12 cellular contexts compared by ENCODE assay signal in the genomic region with DNA sequence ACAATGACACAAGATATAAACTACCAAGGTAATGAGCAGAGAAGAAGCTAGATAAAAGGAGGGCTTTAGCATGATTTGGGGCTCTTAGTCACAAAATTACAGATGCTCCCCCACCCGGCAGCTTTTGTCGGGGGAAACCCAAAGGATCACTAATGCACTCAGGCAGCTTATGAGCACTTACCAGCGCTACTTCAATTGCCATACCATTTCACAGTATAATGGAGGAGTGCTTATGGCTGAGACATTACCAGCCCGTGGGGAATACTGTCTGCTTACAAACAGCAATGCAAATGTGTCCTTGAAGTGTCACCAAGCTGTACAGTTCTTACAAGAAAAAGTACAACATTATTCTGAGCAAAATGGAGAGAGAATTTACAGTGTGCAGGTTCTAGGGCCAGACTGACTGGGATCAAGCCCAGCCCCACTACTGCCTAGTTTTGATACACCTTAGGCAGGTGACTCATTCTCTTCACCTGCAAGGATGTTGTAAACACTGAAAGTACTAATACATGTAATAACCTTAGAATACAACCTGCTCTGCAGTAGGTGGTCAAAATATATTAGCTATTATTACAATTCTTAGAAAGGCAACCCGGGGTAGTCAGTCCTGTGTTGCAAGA. TPM values are rescaled to one million over a fixed set of nuclear protein-coding genes. Genes with fewer than 3 reads are reported as not detected.
DNase-seq lines count a peak whose midpoint lies in the region; ATAC-seq, FAIRE-seq and TF ChIP-seq lines count a peak whose summit lies in the region.
"Had no signal": no experiment of that assay in that cellular context is flagged by ENCODE, and none has a peak within 500 bp of the region (broad histone marks: within the 10 kb centered on the region; RNA-seq: fewer than 3 reads in every experiment).

No MANE protein-coding gene starts in this region.

- H3K27ac ChIP-seq in A549 (no peak overlapping the region), breast epithelium (peak overlapping the region; percentile 80 to 83), muscle layer of duodenum (ENCODE audit: low read length) (peak overlapping the region; percentile 16)

- CTCF ChIA-PET in A549 (lab: Yijun Ruan, JAX), result interaction anchor here (0.9 to 9.1 kb wide), 11 partner anchors 8 to 243 kb away, joined by 3 to 119 read pairs (median 10); a partner anchor contains a TSS

- 60% methylated on average over 5 of the region's 5 CpGs for WGBS in A549 (ENCODE audit: missing lambda C conversion rate)

- no peak for FAIRE-seq in A549 (lab: Jason Lieb, UNC)

- no peak for TF ChIP-seq EP300 in A549 (IDR thresholded peaks at IDR 0.05)

- H3K4me3 ChIP-seq in A549 (no peak overlapping the region), breast epithelium (peak overlapping the region in 1 of 3 donors; percentile 39), muscle layer of duodenum (ENCODE audit: low read depth in 1 of 2, low read length in 2 of 2) (no peak overlapping the region)

- TF ChIP-seq RAD21 in A549 (conservative IDR thresholded peaks at IDR 0.05 in 1 of 2, IDR thresholded peaks at IDR 0.05 in 1 of 2), result no peak

- ATAC-seq in A549 (no peak), GM21576 (IDR thresholded peaks at IDR 0.05; ENCODE audit: unreplicated experiment) (no peak)
- ATAC-seq: activated CD4-positive, alpha-beta T cell treated with anti-CD3 and anti-CD28 coated beads for 36 hours; activated T-cell treated with anti-CD3 and anti-CD28 coated beads, Interleukin-2, amount 50 U/mL, for 72 hours had no signal

- intact Hi-C loops in breast epithelium (cut with DNase I; ENCODE audit: low total_unique reads), result no loop called here

- H3K9me3 ChIP-seq in A549 (no peaks in the 10 kb centered on the region), breast epithelium (no peaks in the 10 kb centered on the region), muscle layer of duodenum (ENCODE audit: control insufficient read depth in 1 of 2, low read length in 2 of 2) (no peaks in the 10 kb centered on the region)

- DNase-seq in A549 (ENCODE audit: low read depth in 1 of 2, low spot score in 1 of 2) (no peak), NCI-H187 (lab: John Stamatoyannopoulos, UW) (peak; percentile 65 to 86), breast epithelium (ENCODE audit: low spot score in 2 of 2) (no peak), DMS153 treated with DMSO at 0.1 percent for 48 hours (lab: John Stamatoyannopoulos, UW; ENCODE audit: unreplicated experiment) (no peak), HuH-7 (ENCODE audit: low spot score) (no peak)
- no peak for DNase-seq in activated effector memory CD4-positive, alpha-beta T cell treated with anti-CD3 and anti-CD28 coated beads, Interleukin-2, amount 50 U/mL, for 16 hours
- DNase-seq: activated CD4-positive, alpha-beta T cell treated with anti-CD3 and anti-CD28 coated beads for 36 hours; activated T-cell treated with anti-CD3 and anti-CD28 coated beads, Interleukin-2, amount 50 U/mL, for 72 hours; KG1; nephron progenitor cell had no signal

- POLR2A ChIA-PET in A549 (lab: Yijun Ruan, JAX), result no interaction called here

- TF ChIP-seq CTCF in A549 (IDR thresholded peaks at IDR 0.05), result no peak
- no peak for TF ChIP-seq CTCF in breast epithelium (IDR thresholded peaks at IDR 0.05)

- TF ChIP-seq POLR2A in A549 (IDR thresholded peaks at IDR 0.05; ENCODE audit: low read length) (no peak), breast epithelium (IDR thresholded peaks at IDR 0.05) (no peak)

- H3K36me3 ChIP-seq in breast epithelium (no peaks in the 10 kb centered on the region), muscle layer of duodenum (ENCODE audit: control insufficient read depth in 1 of 2, insufficient read depth in 2 of 2, low read length in 2 of 2) (no peaks in the 10 kb centered on the region)

- no peak overlapping the region for H3K4me2 ChIP-seq in A549

- H3K4me1 ChIP-seq in A549 (peaks cover 11% of the 10 kb centered on the region; the same call in 2 of the 3 replicates), breast epithelium (no peaks in the 10 kb centered on the region), muscle layer of duodenum (ENCODE audit: control insufficient read depth in 1 of 2, insufficient read depth in 2 of 2, low read length in 2 of 2) (peaks cover 12 to 27% of the 10 kb centered on the region in 2 donors)

- H3K27me3 ChIP-seq in breast epithelium, result no peaks in the 10 kb centered on the region
- no peaks in the 10 kb centered on the region for H3K27me3 ChIP-seq in muscle layer of duodenum (ENCODE audit: low read depth, low read length)

TF ChIP-seq in A549, 52 proteins besides CTCF, POLR2A, EP300 and RAD21:
- TF ChIP-seq, protein P1, sequence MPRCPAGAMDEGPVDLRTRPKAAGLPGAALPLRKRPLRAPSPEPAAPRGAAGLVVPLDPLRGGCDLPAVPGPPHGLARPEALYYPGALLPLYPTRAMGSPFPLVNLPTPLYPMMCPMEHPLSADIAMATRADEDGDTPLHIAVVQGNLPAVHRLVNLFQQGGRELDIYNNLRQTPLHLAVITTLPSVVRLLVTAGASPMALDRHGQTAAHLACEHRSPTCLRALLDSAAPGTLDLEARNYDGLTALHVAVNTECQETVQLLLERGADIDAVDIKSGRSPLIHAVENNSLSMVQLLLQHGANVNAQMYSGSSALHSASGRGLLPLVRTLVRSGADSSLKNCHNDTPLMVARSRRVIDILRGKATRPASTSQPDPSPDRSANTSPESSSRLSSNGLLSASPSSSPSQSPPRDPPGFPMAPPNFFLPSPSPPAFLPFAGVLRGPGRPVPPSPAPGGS (IDR thresholded peaks at IDR 0.05), result no peak
- TF ChIP-seq FOSL2 (IDR thresholded peaks at IDR 0.05) (no peak), FOSL2 (CRISPR knock-in tag; IDR thresholded peaks at IDR 0.05) (peak; percentile 6; the same call in 1 of the 2 replicates)

RNA-seq across cellular contexts. Expression of a gene that starts 16.3 kb away (rescaled TPM):
- polyA plus RNA-seq in A549 (2011; rRNA removed), result 51.7 and 63.3 TPM in 2 replicates
- 29.2 and 33.0 TPM in 2 replicates for polyA plus RNA-seq in A549 (2012; cell fraction: cytosol; rRNA removed)
- 85.9 and 87.2 TPM in 2 replicates for polyA plus RNA-seq in A549 (2012; cell fraction: nucleus; rRNA removed)
- polyA plus RNA-seq in A549 (2017; fragmentation: RNase III; extraction: RNeasy Plus Mini Kit Qiagen cat#74134 plus additional on column Dnase treatment), result 28.5 to 31.5 TPM (median 29.3 TPM) in 3 replicates
- 93.7 and 114 TPM in 2 replicates for polyA minus RNA-seq in A549 (2011; rRNA and poly(A)+ RNA removed)
- 10 to 100 TPM; 36.3 to 44.2 (median 42.1) TPM for total RNA-seq in breast epithelium

Comparison
In these comparisons a context has a peak if more than half of its experiments do, and no peak if none do; other contexts are left out.
1. DNase-seq: peak in NCI-H187 (2 of 2); none in A549 (0 of 2), breast epithelium (0 of 2), DMS153 treated with DMSO at 0.1 percent for 48 hours (single experiment), activated effector memory CD4-positive, alpha-beta T cell treated with anti-CD3 and anti-CD28 coated beads, Interleukin-2, amount 50 U/mL, for 16 hours (single experiment) and HuH-7 (single experiment).
2. H3K27ac ChIP-seq: peak in breast epithelium (2 of 2) and muscle layer of duodenum (single experiment); none in A549 (0 of 2).